In the genomic region with DNA sequence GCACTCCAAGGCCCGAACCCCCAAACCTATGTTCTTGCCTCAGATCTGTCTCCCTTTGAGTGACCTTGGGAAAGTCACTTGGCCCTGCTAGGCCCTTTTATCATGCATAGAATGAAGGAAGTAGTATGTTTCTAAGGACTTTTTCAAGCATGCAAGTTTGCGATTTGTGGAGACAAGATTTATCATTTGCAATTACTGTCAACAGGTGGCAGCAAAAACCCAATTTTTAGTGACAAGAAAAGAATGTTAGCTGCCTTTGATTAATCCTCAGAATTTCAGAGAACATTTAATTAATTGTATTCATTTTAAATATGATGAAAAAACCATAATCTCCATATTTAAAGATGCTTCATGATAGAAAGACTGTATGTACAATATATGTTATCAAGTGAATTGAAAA, we compare ENCODE assay signal across 8 cellular contexts. TPM values are rescaled to one million over a fixed set of nuclear protein-coding genes. Genes with fewer than 3 reads are reported as not detected.
DNase-seq lines count a peak whose midpoint lies in the region; ATAC-seq and TF ChIP-seq lines count a peak whose summit lies in the region.

No MANE protein-coding gene starts in this region.

- in situ Hi-C loops in GM13977 (cut with MboI; ENCODE audit: low pct_unique_long_range_greater_than_20kb, low sequenced_read_pairs, unreplicated experiment) (no loop called here), mammary epithelial cell (cut with MboI; ENCODE audit: low sequenced_read_pairs in 2 of 2) (loop anchor here in 1 of 2 donors (25.0 kb wide), 2 partner anchors 656 to 781 kb away; a partner anchor contains a TSS)

- no peaks in the 10 kb centered on the region for H4K20me1 ChIP-seq in mammary epithelial cell (ENCODE audit: insufficient read depth, low read length)

- H3K4me2 ChIP-seq in mammary epithelial cell (ENCODE audit: insufficient read depth, low read depth, low read length), result no peak overlapping the region

- H3K36me3 ChIP-seq in BJ (ENCODE audit: control insufficient read depth, insufficient read depth, low read length) (no peaks in the 10 kb centered on the region), mammary epithelial cell (ENCODE audit: insufficient read depth, low read length) (no peaks in the 10 kb centered on the region)

- TF ChIP-seq CTCF in BJ (IDR thresholded peaks at IDR 0.05; ENCODE audit: insufficient read depth, low read depth, low read length) (peak; percentile 42), GM13977 (IDR thresholded peaks at IDR 0.05; ENCODE audit: extremely low read depth, insufficient read depth, missing control alignments) (peak; percentile 64), mammary epithelial cell (conservative IDR thresholded peaks at IDR 0.05 in 1 of 2, IDR thresholded peaks at IDR 0.05 in 1 of 2; ENCODE audit: extremely low read depth in 1 of 2, insufficient read depth in 1 of 2, low read depth in 1 of 2, low read length in 2 of 2) (peak; percentile 57)

- H3K9me3 ChIP-seq in mammary epithelial cell (replicated peaks; ENCODE audit: insufficient read depth, low read length), result no peaks in the 10 kb centered on the region

- H3K4me3 ChIP-seq in BJ (ENCODE audit: low read depth, low read length) (no peak overlapping the region), mammary epithelial cell (replicated peaks in 1 of 3; ENCODE audit: insufficient read depth in 1 of 3, low read depth in 2 of 3, low read length in 3 of 3) (no peak overlapping the region)

- intact Hi-C loops in mammary epithelial cell (cut with micrococcal nuclease), result loop anchor here (1.0 kb wide), 2 partner anchors 53 to 792 kb away; no protein-coding TSS in a partner anchor
- intact Hi-C loops in left colon (cut with DNase I, micrococcal nuclease), result loop anchor here in 1 of 2 donors (10.0 kb wide), 1 partner anchor 874 kb away; no protein-coding TSS in a partner anchor

- DNase-seq in BJ (ENCODE audit: low read depth) (no peak), GM13977 (ENCODE audit: low spot score) (peak; percentile 23), NCI-H345 (lab: John Stamatoyannopoulos, UW) (peak; percentile 41), mammary epithelial cell (peak; percentile 46), medulla oblongata (ENCODE audit: extremely low spot score) (peak; percentile 74), HK-2 (ENCODE audit: unreplicated experiment) (no peak), left colon (no peak)

- CTCF ChIA-PET in BJ (lab: Yijun Ruan, JAX) (interaction anchor here (0.6 to 2.9 kb wide), 28 partner anchors 8 to 908 kb away, joined by 3 to 21 read pairs (median 4); a partner anchor contains a TSS), mammary epithelial cell (lab: Charles Lee; ENCODE audit: low non-redundant PET) (interaction anchor here (0.6 kb wide), 1 partner anchor 653 kb away, joined by 5 read pairs; no protein-coding TSS in a partner anchor)

- WGBS in mammary epithelial cell (ENCODE audit: low coverage, missing lambda C conversion rate), result 13% methylated on average over 2 of the region's 2 CpGs

- H2AFZ ChIP-seq in mammary epithelial cell (ENCODE audit: low read depth, low read length), result no peak overlapping the region

- BruUV-seq in mammary epithelial cell (replicated peaks; lab: Mats Ljungman, UMichigan), result no TSS peak

- H3K27ac ChIP-seq in mammary epithelial cell (ENCODE audit: insufficient read depth, low read depth, low read length), result no peak overlapping the region

- dilution Hi-C loops in mammary epithelial cell (cut with HindIII; ENCODE audit: low sequenced_read_pairs), result no loop called here

- no peak for ATAC-seq in GM21737 (IDR thresholded peaks at IDR 0.05; ENCODE audit: unreplicated experiment)
- ATAC-seq in left colon, result no peak

- H3K79me2 ChIP-seq in mammary epithelial cell (ENCODE audit: insufficient read depth, low read length), result no peaks in the 10 kb centered on the region

- H3K4me1 ChIP-seq in mammary epithelial cell (ENCODE audit: insufficient read depth, low read length), result peaks cover 35% of the 10 kb centered on the region

- H3K9ac ChIP-seq in mammary epithelial cell (ENCODE audit: insufficient read depth, low read length), result no peak overlapping the region

- H3K27me3 ChIP-seq in BJ (ENCODE audit: control insufficient read depth, insufficient read depth, low read length) (no peaks in the 10 kb centered on the region), mammary epithelial cell (ENCODE audit: insufficient read depth, low read length) (no peaks in the 10 kb centered on the region)

- POLR2A ChIA-PET in BJ (lab: Charles Lee), result interaction anchor here (0.7 kb wide), 1 partner anchor 547 kb away, joined by 8 read pairs; no protein-coding TSS in a partner anchor

RNA-seq across cellular contexts. Expression of a gene that starts 28.3 kb away (rescaled TPM):
- polyA plus RNA-seq in BJ (2011; rRNA removed) (10.8 and 12.0 TPM in 2 replicates), mammary epithelial cell (65.3 TPM)
- polyA minus RNA-seq in BJ (2011; rRNA and poly(A)+ RNA removed), result 16.9 and 26.4 TPM in 2 replicates
- total RNA-seq in mammary epithelial cell (100 to 1,000 TPM in 1 of 2 donors, 10 to 100 TPM in 1; 55.3 to 105 TPM), left colon (10 to 100 TPM; 73.2 to 80.1 TPM)
- 108 TPM for polyA minus RNA-seq in mammary epithelial cell

Comparison
In these comparisons a context has a peak if more than half of its experiments do, and no peak if none do; other contexts are left out.
1. DNase-seq: peak in GM13977 (single experiment), NCI-H345 (single experiment), mammary epithelial cell (single experiment) and medulla oblongata (single experiment); none in BJ (single experiment), HK-2 (single experiment) and left colon (0 of 2).
2. Peak in every context shown above with its lines, with median percentiles within 50 percentile points of each other: CTCF ChIP-seq.